In genomic region chr9:70405808-70406445, GRCh38 we compare ENCODE assay signal across 8 cellular contexts. TPM values are rescaled to one million over a fixed set of nuclear protein-coding genes. Genes with fewer than 3 reads are reported as not detected.
DNase-seq lines count a peak whose midpoint lies in the region; ATAC-seq, FAIRE-seq and TF ChIP-seq lines count a peak whose summit lies in the region.

No MANE protein-coding gene starts in this region.

- H3K27me3 ChIP-seq in AG04450 (ENCODE audit: control insufficient read depth, insufficient read depth, low read length) (no peaks in the 10 kb centered on the region), OCI-LY3 (ENCODE audit: low read depth, low read length) (no peaks in the 10 kb centered on the region), liver (ENCODE audit: control insufficient read depth in 4 of 4, insufficient read depth in 4 of 4, low read length in 3 of 4) (no peaks in the 10 kb centered on the region), upper lobe of right lung (no peaks in the 10 kb centered on the region)

- CTCF ChIA-PET in AG04450 (lab: Charles Lee), result interaction anchor here (0.7 to 3.5 kb wide), 3 partner anchors 79 to 1349 kb away, joined by 4 to 14 read pairs (median 6); no protein-coding TSS in a partner anchor

- FAIRE-seq in HTR-8/SVneo (lab: Jason Lieb, UNC), result no peak

- intact Hi-C loops in upper lobe of right lung (cut with DNase I), result loop anchor here (10.0 kb wide), 1 partner anchor 199 kb away; no protein-coding TSS in a partner anchor

- no peaks in the 10 kb centered on the region for H3K79me2 ChIP-seq in OCI-LY3 (ENCODE audit: low read length)

- 48% methylated on average over 3 of the region's 3 CpGs for WGBS in liver

- TF ChIP-seq RAD21 in liver (IDR thresholded peaks at IDR 0.05), result no peak

- TF ChIP-seq CTCF in AG04450 (IDR thresholded peaks at IDR 0.05; ENCODE audit: low read depth, low read length) (no peak), OCI-LY3 (IDR thresholded peaks at IDR 0.05; ENCODE audit: low read depth, low read length) (no peak), liver (IDR thresholded peaks at IDR 0.05; ENCODE audit: low read depth, low read length, missing input control) (no peak), upper lobe of right lung (IDR thresholded peaks at IDR 0.05) (no peak)

- H3K9me3 ChIP-seq in AG04450 (ENCODE audit: control insufficient read depth, insufficient read depth, low read length) (no peaks in the 10 kb centered on the region), OCI-LY3 (ENCODE audit: insufficient read depth, low read length) (no peaks in the 10 kb centered on the region), liver (ENCODE audit: control insufficient read depth in 4 of 4, low read length in 3 of 4) (no peaks in the 10 kb centered on the region), upper lobe of right lung (no peaks in the 10 kb centered on the region)

- H3K4me1 ChIP-seq in OCI-LY3 (ENCODE audit: low read length), result peaks cover 32% of the 10 kb centered on the region
- H3K4me1 ChIP-seq in liver (ENCODE audit: control insufficient read depth in 4 of 4, insufficient read depth in 4 of 4, low read length in 3 of 4), result peaks cover 21 to 70% (median 44%) of the 10 kb centered on the region in 4 donors
- peaks cover 92% of the 10 kb centered on the region for H3K4me1 ChIP-seq in upper lobe of right lung

- ATAC-seq in GM21390 (IDR thresholded peaks at IDR 0.05; ENCODE audit: unreplicated experiment) (peak; percentile 23), upper lobe of right lung (no peak)

- H3K9ac ChIP-seq in OCI-LY3 (ENCODE audit: low read length) (0 out of 2 replicates have a peak overlapping the region, but pooled peaks have one; percentile 16), liver (ENCODE audit: low read depth in 1 of 2, low read length in 2 of 2) (no peak overlapping the region)

- H3K27ac ChIP-seq in AG04450 (ENCODE audit: low read depth, low read length) (peak overlapping the region; percentile 98), OCI-LY3 (ENCODE audit: low read length) (peak overlapping the region; percentile 42), liver (ENCODE audit: low read depth in 1 of 2, low read length in 2 of 2) (peak overlapping the region; percentile 0 to 35), upper lobe of right lung (no peak overlapping the region)

- no peaks in the 10 kb centered on the region for H3K36me3 ChIP-seq in OCI-LY3 (replicated peaks; ENCODE audit: low read depth, low read length)
- peaks cover 0 to 5% (median 0%) of the 10 kb centered on the region in 4 donors for H3K36me3 ChIP-seq in liver (ENCODE audit: control insufficient read depth in 4 of 4, insufficient read depth in 3 of 4, low read depth in 1 of 4, low read length in 3 of 4)
- peaks cover 5% of the 10 kb centered on the region for H3K36me3 ChIP-seq in upper lobe of right lung

- H3K4me2 ChIP-seq in OCI-LY3 (ENCODE audit: low read length), result peak overlapping the region; percentile 68

- H4K20me1 ChIP-seq in OCI-LY3 (ENCODE audit: insufficient read depth, low read length), result no peaks in the 10 kb centered on the region

- DNase-seq in AG04450 (ENCODE audit: low read depth, low spot score) (no peak), upper lobe of right lung (no peak), HTR-8/SVneo (ENCODE audit: insufficient read length, low spot score) (no peak), OCI-M2 (lab: John Stamatoyannopoulos, UW; ENCODE audit: unreplicated experiment) (no peak)
- no peak for DNase-seq in stimulated activated CD4-positive, alpha-beta T cell treated with anti-CD3 and anti-CD28 coated beads, Interleukin-12 subunit alpha, Interleukin-12 subunit beta, amount 100 ng/mL, for 4 hours

- POLR2A ChIA-PET in AG04450 (lab: Yijun Ruan, JAX), result no interaction called here

- peak overlapping the region; percentile 83 for H2AFZ ChIP-seq in OCI-LY3 (ENCODE audit: low read depth, low read length)

- H3K4me3 ChIP-seq in AG04450 (ENCODE audit: low read depth, low read length) (no peak overlapping the region), OCI-LY3 (ENCODE audit: low read length) (peak overlapping the region; percentile 59), liver (ENCODE audit: low read depth in 1 of 3, low read length in 3 of 3) (no peak overlapping the region), upper lobe of right lung (peak overlapping the region; percentile 9)

TF ChIP-seq in liver, 16 proteins besides CTCF, POLR2A, EP300 and RAD21:
- TF ChIP-seq EGR1 (IDR thresholded peaks at IDR 0.05; ENCODE audit: low read depth in 2 of 2) (no peak), JUND (IDR thresholded peaks at IDR 0.05) (no peak), RXRA (IDR thresholded peaks at IDR 0.05) (no peak), HNF4G (IDR thresholded peaks at IDR 0.05) (no peak), TAF1 (conservative IDR thresholded peaks at IDR 0.05) (no peak), GABPA (IDR thresholded peaks at IDR 0.05 in 1 of 2, conservative IDR thresholded peaks at IDR 0.05 in 1 of 2) (no peak), FOXA2 (IDR thresholded peaks at IDR 0.05) (no peak), SP1 (IDR thresholded peaks at IDR 0.05) (no peak), REST (IDR thresholded peaks at IDR 0.05) (no peak), NR2F2 (IDR thresholded peaks at IDR 0.05) (no peak), HNF4A (conservative IDR thresholded peaks at IDR 0.05) (no peak), YY1 (IDR thresholded peaks at IDR 0.05) (no peak), FOXA1 (IDR thresholded peaks at IDR 0.05) (no peak)
- TF ChIP-seq, protein P1, sequence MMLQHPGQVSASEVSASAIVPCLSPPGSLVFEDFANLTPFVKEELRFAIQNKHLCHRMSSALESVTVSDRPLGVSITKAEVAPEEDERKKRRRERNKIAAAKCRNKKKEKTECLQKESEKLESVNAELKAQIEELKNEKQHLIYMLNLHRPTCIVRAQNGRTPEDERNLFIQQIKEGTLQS (IDR thresholded peaks at IDR 0.05), result no peak
- TF ChIP-seq, protein P2, sequence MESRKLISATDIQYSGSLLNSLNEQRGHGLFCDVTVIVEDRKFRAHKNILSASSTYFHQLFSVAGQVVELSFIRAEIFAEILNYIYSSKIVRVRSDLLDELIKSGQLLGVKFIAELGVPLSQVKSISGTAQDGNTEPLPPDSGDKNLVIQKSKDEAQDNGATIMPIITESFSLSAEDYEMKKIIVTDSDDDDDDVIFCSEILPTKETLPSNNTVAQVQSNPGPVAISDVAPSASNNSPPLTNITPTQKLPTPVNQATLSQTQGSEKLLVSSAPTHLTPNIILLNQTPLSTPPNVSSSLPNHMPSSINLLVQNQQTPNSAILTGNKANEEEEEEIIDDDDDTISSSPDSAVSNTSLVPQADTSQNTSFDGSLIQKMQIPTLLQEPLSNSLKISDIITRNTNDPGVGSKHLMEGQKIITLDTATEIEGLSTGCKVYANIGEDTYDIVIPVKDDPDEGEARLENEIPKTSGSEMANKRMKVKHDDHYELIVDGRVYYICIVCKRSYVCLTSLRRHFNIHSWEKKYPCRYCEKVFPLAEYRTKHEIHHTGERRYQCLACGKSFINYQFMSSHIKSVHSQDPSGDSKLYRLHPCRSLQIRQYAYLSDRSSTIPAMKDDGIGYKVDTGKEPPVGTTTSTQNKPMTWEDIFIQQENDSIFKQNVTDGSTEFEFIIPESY (IDR thresholded peaks at IDR 0.05), result no peak
- TF ChIP-seq, protein P3, sequence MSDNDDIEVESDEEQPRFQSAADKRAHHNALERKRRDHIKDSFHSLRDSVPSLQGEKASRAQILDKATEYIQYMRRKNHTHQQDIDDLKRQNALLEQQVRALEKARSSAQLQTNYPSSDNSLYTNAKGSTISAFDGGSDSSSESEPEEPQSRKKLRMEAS (IDR thresholded peaks at IDR 0.05), result no peak

RNA-seq across cellular contexts. Expression of gene KLF9, which starts 8.5 kb away (rescaled TPM):
- polyA plus RNA-seq in AG04450 (2011; rRNA removed) (13.2 and 14.9 TPM in 2 replicates), liver (10 to 100 TPM; 15.0 to 18.4 TPM)
- polyA minus RNA-seq in AG04450 (2011; rRNA and poly(A)+ RNA removed), result 14.3 and 15.3 TPM in 2 replicates
- total RNA-seq in liver (10 to 100 TPM in 1 of 2 donors, 1 to 10 TPM in 1; 2.2 to 77.0 TPM), upper lobe of right lung (91.0 TPM)

Comparison
In these comparisons a context has a peak if more than half of its experiments do, and no peak if none do; other contexts are left out.
1. H3K4me3 ChIP-seq: peak in OCI-LY3 (single experiment) and upper lobe of right lung (single experiment); none in AG04450 (single experiment) and liver (0 of 3).